ENCODE assay signal across 13 cellular contexts in the genomic region with DNA sequence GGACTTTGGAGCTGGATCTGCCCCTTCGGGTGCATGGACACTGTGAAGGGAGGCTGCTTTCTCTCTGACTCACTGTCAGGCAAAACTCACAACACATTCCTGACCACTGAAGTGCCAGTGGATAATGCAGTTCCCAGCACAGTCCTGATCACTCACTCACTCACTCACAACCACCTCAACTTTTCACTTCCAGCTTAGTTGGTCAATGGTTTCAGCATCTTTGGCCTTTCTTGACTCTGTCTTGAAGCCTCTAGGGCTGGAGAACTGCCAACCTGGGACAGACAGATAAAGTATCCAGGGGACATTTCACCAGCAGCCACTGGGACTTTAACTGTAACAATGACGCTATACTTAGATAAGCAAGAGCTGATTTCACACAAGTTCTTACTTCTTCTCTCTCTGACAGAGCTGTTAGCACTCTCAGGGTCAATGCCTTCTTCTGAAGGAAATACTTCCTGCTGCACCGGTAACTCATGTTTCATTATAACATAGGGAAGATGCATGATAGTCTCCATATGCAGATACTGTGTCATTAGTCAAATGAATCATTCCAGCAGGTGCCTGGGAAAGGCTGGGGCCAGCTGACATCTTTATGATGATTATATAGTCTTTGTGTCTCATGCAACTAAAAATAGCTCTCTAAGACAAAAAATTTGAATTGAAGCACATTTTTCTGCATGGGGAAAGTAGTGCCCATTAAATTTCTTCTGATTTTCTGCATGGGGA.
DNase-seq lines count a peak whose midpoint lies in the region; ATAC-seq, FAIRE-seq and TF ChIP-seq lines count a peak whose summit lies in the region.
"Had no signal": no experiment of that assay in that cellular context is flagged by ENCODE, and none has a peak within 500 bp of the region (broad histone marks: within the 10 kb centered on the region; RNA-seq: fewer than 3 reads in every experiment).

No MANE protein-coding gene starts in this region.

- peak; percentile 84 for FAIRE-seq in keratinocyte (lab: Jason Lieb, UNC)

- no peaks in the 10 kb centered on the region for H3K9me1 ChIP-seq in keratinocyte (ENCODE audit: control insufficient read depth, extremely low read depth, insufficient read depth, low read length)

- H3K27ac Mint-ChIP-seq in chondrocyte (ENCODE audit: unreplicated experiment), result peak overlapping the region; percentile 93
- H3K27ac Mint-ChIP-seq in activated T-helper 17 cell treated with anti-CD3 and anti-CD28 coated beads, Interleukin-2, amount 50 U/mL, for 72 hours, result no peak overlapping the region
- H3K27ac Mint-ChIP-seq in effector memory CD8-positive, alpha-beta T cell, result no peak overlapping the region
- H3K27ac Mint-ChIP-seq: activated T-cell treated with anti-CD3 and anti-CD28 coated beads, Interleukin-2, amount 50 U/mL, for 72 hours; memory B cell; stimulated activated naive CD8-positive, alpha-beta T cell treated with anti-CD3 and anti-CD28 coated beads, Interleukin-15, Interleukin-2, amounts not matched to agents 100 ng/mL and 50 ng/mL, for 24 hours had no signal

- H4K20me1 ChIP-seq in keratinocyte (ENCODE audit: control insufficient read depth, extremely low read depth, insufficient read depth, low read length), result no peaks in the 10 kb centered on the region
- H4K20me1 ChIP-seq: BLaER1 treated with 17β-estradiol and CSF1 and Interleukin-3, amounts not matched to agents 10 nM and 100 nM had no signal

- H3K27ac ChIP-seq in keratinocyte (ENCODE audit: control insufficient read depth, insufficient read depth, low read length), result peak overlapping the region; percentile 72
- H3K27ac ChIP-seq: BLaER1 treated with 17β-estradiol and CSF1 and Interleukin-3, amounts not matched to agents 10 nM and 100 nM; spleen had no signal

- H3K9me3 Mint-ChIP-seq in chondrocyte (ENCODE audit: low read depth), result no peaks in the 10 kb centered on the region
- H3K9me3 Mint-ChIP-seq in activated T-helper 17 cell treated with anti-CD3 and anti-CD28 coated beads, Interleukin-2, amount 50 U/mL, for 72 hours, result peaks cover 17% of the 10 kb centered on the region
- peaks cover 0 to 6% of the 10 kb centered on the region in 2 donors for H3K9me3 Mint-ChIP-seq in effector memory CD8-positive, alpha-beta T cell
- H3K9me3 Mint-ChIP-seq: activated T-cell treated with anti-CD3 and anti-CD28 coated beads, Interleukin-2, amount 50 U/mL, for 72 hours; memory B cell had no signal

- no peaks in the 10 kb centered on the region for H3K9me3 ChIP-seq in keratinocyte (ENCODE audit: control insufficient read depth, low read depth, low read length)
- H3K9me3 ChIP-seq: spleen had no signal

- H2AFZ ChIP-seq in keratinocyte (ENCODE audit: control insufficient read depth, low read length), result peak overlapping the region; percentile 47

- peak overlapping the region; percentile 7 for H3K4me2 ChIP-seq in keratinocyte (ENCODE audit: control insufficient read depth, extremely low read depth, insufficient read depth, low read depth, low read length)
- H3K4me2 ChIP-seq: BLaER1 treated with 17β-estradiol and CSF1 and Interleukin-3, amounts not matched to agents 10 nM and 100 nM had no signal

- CTCF ChIA-PET in AG04449 (lab: Yijun Ruan, JAX), result interaction anchor here (1.1 to 1.2 kb wide), 2 partner anchors 12 to 13 kb away, joined by 3 read pairs; no protein-coding TSS in a partner anchor

- H3K4me1 ChIP-seq in keratinocyte (ENCODE audit: control insufficient read depth, extremely low read depth, insufficient read depth, low read length), result peaks cover 18% of the 10 kb centered on the region
- H3K4me1 ChIP-seq: spleen had no signal

- DNase-seq in AG04449 (ENCODE audit: low read depth, low spot score) (peak; percentile 85), LHCN-M2 (ENCODE audit: low read depth) (peak; percentile 97), chondrocyte (ENCODE audit: low spot score) (no peak), keratinocyte (ENCODE audit: low read depth, low spot score) (peak; percentile 79)
- no peak for DNase-seq in effector memory CD8-positive, alpha-beta T cell
- no peak for DNase-seq in activated CD4-positive, CD25-positive, alpha-beta regulatory T cell treated with anti-CD3 and anti-CD28 coated beads, Interleukin-2, amount 50 U/mL, for 72 hours
- DNase-seq: activated T-cell treated with anti-CD3 and anti-CD28 coated beads, Interleukin-2, amount 50 U/mL, for 72 hours; spleen had no signal

- no peaks in the 10 kb centered on the region for H3K36me3 ChIP-seq in keratinocyte (ENCODE audit: control insufficient read depth in 2 of 2, extremely low read depth in 1 of 2, insufficient read depth in 2 of 2, low read length in 2 of 2)
- H3K36me3 ChIP-seq: spleen had no signal

- POLR2A ChIA-PET in AG04449 (lab: Yijun Ruan, JAX), result interaction anchor here (0.7 to 1.4 kb wide), 5 partner anchors 8 to 140 kb away, joined by 3 to 7 read pairs (median 4); no protein-coding TSS in a partner anchor

- peaks cover 26% of the 10 kb centered on the region for H3K4me1 Mint-ChIP-seq in chondrocyte (ENCODE audit: low read depth)
- no peaks in the 10 kb centered on the region for H3K4me1 Mint-ChIP-seq in activated T-helper 17 cell treated with anti-CD3 and anti-CD28 coated beads, Interleukin-2, amount 50 U/mL, for 72 hours
- H3K4me1 Mint-ChIP-seq in effector memory CD8-positive, alpha-beta T cell (ENCODE audit: low read depth in 2 of 2), result no peaks in the 10 kb centered on the region
- H3K4me1 Mint-ChIP-seq: memory B cell had no signal

- H3K4me3 ChIP-seq in AG04449 (ENCODE audit: low read depth, low read length), result no peak overlapping the region
- H3K4me3 ChIP-seq in keratinocyte (ENCODE audit: control insufficient read depth in 2 of 3, extremely low read depth in 1 of 3, insufficient read depth in 2 of 3, low read depth in 1 of 3, low read length in 3 of 3), result no peak overlapping the region
- H3K4me3 ChIP-seq: BLaER1 treated with 17β-estradiol and CSF1 and Interleukin-3, amounts not matched to agents 10 nM and 100 nM; spleen had no signal

- no peaks in the 10 kb centered on the region for H3K79me2 ChIP-seq in keratinocyte (ENCODE audit: control insufficient read depth, insufficient read depth, low read length)

- no peak overlapping the region for H3K4me3 Mint-ChIP-seq in chondrocyte (ENCODE audit: unreplicated experiment)
- no peak overlapping the region for H3K4me3 Mint-ChIP-seq in activated T-helper 17 cell treated with anti-CD3 and anti-CD28 coated beads, Interleukin-2, amount 50 U/mL, for 72 hours
- H3K4me3 Mint-ChIP-seq in effector memory CD8-positive, alpha-beta T cell, result no peak overlapping the region
- H3K4me3 Mint-ChIP-seq: activated T-cell treated with anti-CD3 and anti-CD28 coated beads, Interleukin-2, amount 50 U/mL, for 72 hours; memory B cell; stimulated activated naive CD8-positive, alpha-beta T cell treated with anti-CD3 and anti-CD28 coated beads, Interleukin-15, Interleukin-2, amounts not matched to agents 100 ng/mL and 50 ng/mL, for 24 hours had no signal

- peaks cover 41% of the 10 kb centered on the region for H3K36me3 Mint-ChIP-seq in chondrocyte (ENCODE audit: low read depth)
- H3K36me3 Mint-ChIP-seq in activated T-helper 17 cell treated with anti-CD3 and anti-CD28 coated beads, Interleukin-2, amount 50 U/mL, for 72 hours (ENCODE audit: low read depth), result no peaks in the 10 kb centered on the region
- no peaks in the 10 kb centered on the region for H3K36me3 Mint-ChIP-seq in effector memory CD8-positive, alpha-beta T cell (ENCODE audit: insufficient read depth)
- H3K36me3 Mint-ChIP-seq: memory B cell had no signal

- TF ChIP-seq CTCF in AG04449 (IDR thresholded peaks at IDR 0.05; ENCODE audit: insufficient read depth, low read length, missing control alignments) (no peak), chondrocyte (IDR thresholded peaks at IDR 0.05) (no peak), keratinocyte (optimal IDR thresholded peaks at IDR 0.05 in 1 of 3, IDR thresholded peaks at IDR 0.05 in 1 of 3, conservative IDR thresholded peaks at IDR 0.05 in 1 of 3; ENCODE audit: extremely low read depth in 1 of 3, insufficient read depth in 2 of 3, low read length in 3 of 3) (no peak)

- no peak for ATAC-seq in HG02759 (IDR thresholded peaks at IDR 0.05; ENCODE audit: unreplicated experiment)
- ATAC-seq in activated T-helper 17 cell treated with anti-CD3 and anti-CD28 coated beads, Interleukin-2, amount 50 U/mL, for 72 hours (replicated peaks), result no peak
- no peak for ATAC-seq in effector memory CD8-positive, alpha-beta T cell (replicated peaks)
- ATAC-seq: activated T-cell treated with anti-CD3 and anti-CD28 coated beads, Interleukin-2, amount 50 U/mL, for 72 hours had no signal

- H3K27me3 ChIP-seq in keratinocyte (ENCODE audit: control insufficient read depth, extremely low read depth, insufficient read depth, low read length), result no peaks in the 10 kb centered on the region
- H3K27me3 ChIP-seq: BLaER1 treated with 17β-estradiol and CSF1 and Interleukin-3, amounts not matched to agents 10 nM and 100 nM; spleen had no signal

- no peaks in the 10 kb centered on the region for H3K27me3 Mint-ChIP-seq in chondrocyte (ENCODE audit: low read depth)
- H3K27me3 Mint-ChIP-seq in activated T-helper 17 cell treated with anti-CD3 and anti-CD28 coated beads, Interleukin-2, amount 50 U/mL, for 72 hours, result no peaks in the 10 kb centered on the region
- H3K27me3 Mint-ChIP-seq in effector memory CD8-positive, alpha-beta T cell, result no peaks in the 10 kb centered on the region
- H3K27me3 Mint-ChIP-seq: memory B cell; stimulated activated naive CD8-positive, alpha-beta T cell treated with anti-CD3 and anti-CD28 coated beads, Interleukin-15, Interleukin-2, amounts not matched to agents 100 ng/mL and 50 ng/mL, for 24 hours had no signal

- no peak overlapping the region for H3K9ac ChIP-seq in keratinocyte (ENCODE audit: control insufficient read depth, extremely low read depth, insufficient read depth, low read length)
- H3K9ac ChIP-seq: BLaER1 treated with 17β-estradiol and CSF1 and Interleukin-3, amounts not matched to agents 10 nM and 100 nM had no signal

- dilution Hi-C loops in keratinocyte (cut with MboI; ENCODE audit: extremely low pct_ligation_motif_present, low sequenced_read_pairs), result no loop called here

Comparison
In these comparisons a context has a peak if more than half of its experiments do, and no peak if none do; other contexts are left out.
1. DNase-seq: peak in AG04449 (single experiment), LHCN-M2 (single experiment) and keratinocyte (single experiment); none in chondrocyte (single experiment), effector memory CD8-positive, alpha-beta T cell (0 of 3) and activated CD4-positive, CD25-positive, alpha-beta regulatory T cell treated with anti-CD3 and anti-CD28 coated beads, Interleukin-2, amount 50 U/mL, for 72 hours (single experiment).